9 cellular contexts compared by ENCODE assay signal in the genomic region with DNA sequence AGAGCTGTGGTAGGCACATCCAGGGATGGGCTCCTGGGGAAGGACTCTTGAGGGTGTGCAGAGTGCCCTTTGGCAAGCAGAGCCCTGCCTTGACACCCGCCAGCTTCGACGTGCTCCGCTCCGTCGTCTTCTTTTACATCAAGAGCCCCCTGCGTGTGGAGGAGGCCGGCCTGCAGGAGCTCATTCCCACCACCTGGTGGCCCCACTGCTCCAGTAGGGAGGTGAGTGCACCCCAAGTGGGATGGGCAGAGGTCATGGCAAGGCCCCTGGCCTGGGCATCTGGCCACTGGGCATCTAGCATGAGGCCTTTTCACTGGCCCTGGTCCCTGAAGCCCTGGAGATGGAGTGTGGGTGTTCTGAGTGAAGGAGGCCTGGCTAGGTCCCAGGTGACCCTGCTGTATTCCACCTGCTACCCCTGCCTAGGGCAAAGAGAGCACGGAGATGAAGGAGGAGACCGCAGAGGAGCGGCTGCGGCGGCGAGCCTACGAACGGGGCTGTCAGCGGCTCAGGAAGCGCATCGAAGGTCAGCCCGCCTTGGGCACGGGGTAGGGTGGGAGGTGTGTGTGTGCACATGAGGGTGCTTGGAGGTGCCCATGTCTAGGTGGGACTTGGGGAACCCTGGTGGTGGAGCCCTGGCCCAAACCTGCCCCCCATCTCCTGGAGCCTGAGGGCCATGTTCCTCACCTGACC. TPM values are rescaled to one million over a fixed set of nuclear protein-coding genes. Genes with fewer than 3 reads are reported as not detected.
DNase-seq lines count a peak whose midpoint lies in the region; ATAC-seq and TF ChIP-seq lines count a peak whose summit lies in the region.
"Had no signal": no experiment of that assay in that cellular context is flagged by ENCODE, and none has a peak within 500 bp of the region (broad histone marks: within the 10 kb centered on the region; RNA-seq: fewer than 3 reads in every experiment).

No MANE protein-coding gene starts in this region.

- intact Hi-C loops in sigmoid colon (cut with DNase I) = loop anchor here (2.0 to 5.0 kb wide), 2 partner anchors 137 to 201 kb away; a partner anchor contains a TSS

- no peak for TF ChIP-seq POLR2A in sigmoid colon (IDR thresholded peaks at IDR 0.05)

- no peak overlapping the region for H3K9ac ChIP-seq in liver (ENCODE audit: low read depth in 1 of 2, low read length in 2 of 2)

- no peak for ATAC-seq in GM21447 (IDR thresholded peaks at IDR 0.05; ENCODE audit: unreplicated experiment)

- H3K4me3 ChIP-seq in liver (ENCODE audit: low read depth in 1 of 3, low read length in 3 of 3) (no peak overlapping the region), sigmoid colon (no peak overlapping the region)

- H3K4me1 ChIP-seq in liver (ENCODE audit: control insufficient read depth in 4 of 4, insufficient read depth in 4 of 4, low read length in 3 of 4) = no peaks in the 10 kb centered on the region
- peaks cover 0 to 2% (median 0%) of the 10 kb centered on the region in 4 donors for H3K4me1 ChIP-seq in sigmoid colon

- H3K27ac ChIP-seq in liver (ENCODE audit: low read depth in 1 of 2, low read length in 2 of 2) (no peak overlapping the region), sigmoid colon (no peak overlapping the region)

- DNase-seq in ELR (ENCODE audit: low read depth) (peak; percentile 32), RPMI8226 (peak; percentile 13), sigmoid colon (no peak), SW 1271 (lab: John Stamatoyannopoulos, UW) (no peak)
- DNase-seq: activated T-cell treated with anti-CD3 and anti-CD28 coated beads, Interleukin-2, amount 50 U/mL, for 24 hours; NCI-H748 treated with DMSO at 0.1 percent for 48 hours; small intestine had no signal

- TF ChIP-seq CTCF in liver (IDR thresholded peaks at IDR 0.05; ENCODE audit: low read depth, low read length, missing input control) (peak; percentile 23), sigmoid colon (IDR thresholded peaks at IDR 0.05) (peak in 2 of 4 experiments; percentile 38 to 48)

- WGBS in liver = 91% methylated on average over 21 of the region's 21 CpGs
- 90 to 91% methylated on average over 21 of the region's 21 CpGs for WGBS in sigmoid colon, 2 donors

- H3K36me3 ChIP-seq in liver (ENCODE audit: control insufficient read depth in 4 of 4, insufficient read depth in 3 of 4, low read depth in 1 of 4, low read length in 3 of 4) (peaks cover 34 to 85% (median 46%) of the 10 kb centered on the region in 4 donors), sigmoid colon (peaks cover 0 to 86% (median 34%) of the 10 kb centered on the region in 4 donors)

- peak in 1 of 2 donors; percentile 60 for TF ChIP-seq RAD21 in liver (IDR thresholded peaks at IDR 0.05)

- H3K9me3 ChIP-seq in liver (ENCODE audit: control insufficient read depth in 4 of 4, low read length in 3 of 4) (no peaks in the 10 kb centered on the region), sigmoid colon (no peaks in the 10 kb centered on the region)

- H3K27me3 ChIP-seq in liver (ENCODE audit: control insufficient read depth in 4 of 4, insufficient read depth in 4 of 4, low read length in 3 of 4) = no peaks in the 10 kb centered on the region
- no peaks in the 10 kb centered on the region for H3K27me3 ChIP-seq in sigmoid colon

- TF ChIP-seq EP300 in sigmoid colon (IDR thresholded peaks at IDR 0.05) = no peak

TF ChIP-seq in liver, 16 proteins besides CTCF, POLR2A, EP300 and RAD21:
- TF ChIP-seq FOXA1 (IDR thresholded peaks at IDR 0.05) = no peak
- TF ChIP-seq RXRA (IDR thresholded peaks at IDR 0.05) = peak in 1 of 2 donors; percentile 47

RNA-seq across cellular contexts. Expression of a gene that starts 12.2 kb away (rescaled TPM):
- total RNA-seq in liver (100 to 1,000 TPM in 1 of 2 donors, 10 to 100 TPM in 1; 44.0 to 104 TPM), sigmoid colon (10 to 100 TPM; 16.5 to 29.4 (median 20.8) TPM)
- polyA plus RNA-seq in liver (10 to 100 TPM; 34.3 to 36.4 TPM), sigmoid colon (10 to 100 TPM; 12.5 to 28.6 (median 14.4) TPM)

RNA-seq across cellular contexts. Expression of a gene that starts 12.3 kb away (rescaled TPM):
- total RNA-seq in liver = 100 to 1,000 TPM; 262 to 551 TPM
- polyA plus RNA-seq in liver = 100 to 1,000 TPM; 509 to 634 TPM
- total RNA-seq in sigmoid colon = 10 to 100 TPM in 2 of 4 donors, 1 to 10 TPM in 2; 3.9 to 12.5 (median 7.7) TPM
- polyA plus RNA-seq in sigmoid colon = 10 to 100 TPM in 1 of 3 donors, 1 to 10 TPM in 1, not detected in 1; 3.0 to 18.1 TPM

RNA-seq across cellular contexts. Expression of a gene that starts 18.0 kb away (rescaled TPM):
- total RNA-seq in liver = not detected
- polyA plus RNA-seq in liver = 1 to 10 TPM in 1 of 2 donors, under 1 TPM in 1; 0.11 to 1.1 TPM
- total RNA-seq in sigmoid colon = under 1 TPM in 2 of 4 donors, not detected in 2; 0.71 to 0.82 TPM
- polyA plus RNA-seq in sigmoid colon = 1 to 10 TPM in 1 of 3 donors, under 1 TPM in 1, not detected in 1; 0.46 to 1.2 TPM

RNA-seq across cellular contexts. Expression of a gene that starts 22.2 kb away (rescaled TPM):
- total RNA-seq in liver (10 to 100 TPM; 12.6 to 57.7 TPM), sigmoid colon (10 to 100 TPM in 2 of 4 donors, 1 to 10 TPM in 2; 9.9 to 14.3 (median 10.8) TPM)
- polyA plus RNA-seq in liver (10 to 100 TPM; 13.4 to 57.8 TPM), sigmoid colon (10 to 100 TPM; 25.2 to 57.5 (median 44.9) TPM)

RNA-seq across cellular contexts. Expression of a gene that starts 27.4 kb away (rescaled TPM):
- total RNA-seq in liver (10 to 100 TPM; 91.3 to 94.1 TPM), sigmoid colon (10 to 100 TPM; 49.0 to 64.8 (median 57.7) TPM)
- polyA plus RNA-seq in liver (10 to 100 TPM; 65.1 to 83.8 TPM), sigmoid colon (100 to 1,000 TPM in 1 of 3 donors, 10 to 100 TPM in 2; 64.9 to 102 (median 71.4) TPM)

Comparison
In these comparisons a context has a peak if more than half of its experiments do, and no peak if none do; other contexts are left out.
1. DNase-seq: peak in ELR (single experiment) and RPMI8226 (single experiment); none in sigmoid colon (single experiment) and SW 1271 (0 of 2).
2. RNA of a gene that starts 12.3 kb away (total RNA-seq): 262 to 551 TPM in liver; 3.9 to 12.5 TPM in sigmoid colon; every median in the first group is over 10 times any median in the second.